In genomic region chr12:116800918-116801317, GRCh38 we compare ENCODE assay signal across 19 cellular contexts.
"Had no signal": no experiment of that assay in that cellular context is flagged by ENCODE, and none has a peak within 500 bp of the region (broad histone marks: within the 10 kb centered on the region; RNA-seq: fewer than 3 reads in every experiment).

No MANE protein-coding gene starts in this region.

- H3K27me3 ChIP-seq: hepatocyte, spleen had no signal

- H3K27ac Mint-ChIP-seq: nephron progenitor cell, type B pancreatic cell had no signal

- H3K4me2 ChIP-seq: hepatocyte had no signal

- ATAC-seq: left colon; left ventricle myocardium superior; naive thymus-derived CD4-positive, alpha-beta T cell; sciatic nerve had no signal

- H3K9me3 ChIP-seq: prostate gland had no signal

- DNase-seq: effector CD4-positive, alpha-beta T cell; foreskin melanocyte; head of caudate nucleus; left colon; left ventricle myocardium superior; mesendoderm; naive thymus-derived CD4-positive, alpha-beta T cell; nephron progenitor cell; spleen; stimulated activated CD4-positive, alpha-beta T cell treated with anti-CD3 and anti-CD28 coated beads, Interleukin-2, amount 100 ng/mL, for 24 hours; stimulated activated CD4-positive, alpha-beta T cell treated with anti-CD3 and anti-CD28 coated beads, Interleukin-4, amount 100 ng/mL, for 4 hours; stimulated activated naive CD4-positive, alpha-beta T cell treated with Interleukin-2 at 50 U/mL for 16 hours had no signal

- H3K36me3 ChIP-seq: prostate gland, spleen had no signal

- H3K79me2 ChIP-seq: hepatocyte, parathyroid adenoma had no signal

- H3K27me3 Mint-ChIP-seq: naive thymus-derived CD4-positive, alpha-beta T cell; type B pancreatic cell had no signal

- H2AFZ ChIP-seq: hepatocyte, parathyroid adenoma had no signal

- H3K4me1 Mint-ChIP-seq: naive thymus-derived CD4-positive, alpha-beta T cell; nephron progenitor cell had no signal

- H3K9me3 Mint-ChIP-seq: type B pancreatic cell had no signal

- H3K27ac ChIP-seq: coronary artery, hepatocyte, parathyroid adenoma, prostate gland, spleen had no signal

- H3K4me3 Mint-ChIP-seq: naive thymus-derived CD4-positive, alpha-beta T cell; nephron progenitor cell; type B pancreatic cell had no signal

- H3K4me1 ChIP-seq: parathyroid adenoma, prostate gland had no signal

- H3K4me3 ChIP-seq: coronary artery, hepatocyte, lung, prostate gland, spleen had no signal
